Comparison of ENCODE assay signal across 8 cellular contexts in genomic region chr14:68792022-68792829, GRCh38. TPM values are rescaled to one million over a fixed set of nuclear protein-coding genes. Genes with fewer than 3 reads are reported as not detected.
DNase-seq lines count a peak whose midpoint lies in the region; ATAC-seq, FAIRE-seq and TF ChIP-seq lines count a peak whose summit lies in the region.

No MANE protein-coding gene starts in this region.

- intact Hi-C loops in K562 (cut with micrococcal nuclease) (loop anchor here (2.0 kb wide), 1 partner anchor 29 kb away; no protein-coding TSS in a partner anchor), testis (cut with DNase I; ENCODE audit: low total_unique reads) (loop anchor here (10.0 kb wide), 1 partner anchor 247 kb away; no protein-coding TSS in a partner anchor)

- 0% methylated on average over 21 of the region's 35 CpGs for WGBS in K562 (ENCODE audit: insufficient coverage, low coverage, missing lambda C conversion rate)
- under 1% methylated on average over 35 of the region's 35 CpGs for WGBS in liver
- WGBS in testis, 2 donors, result 0 to 1% methylated on average over 22 to 35 of the region's 35 CpGs

- peak overlapping the region; percentile 99 for H3K4me3 ChIP-seq in CD8-positive, alpha-beta memory T cell (ENCODE audit: low read length)
- H3K4me3 ChIP-seq in LNCaP clone FGC (ENCODE audit: low read depth, low read length) (peak overlapping the region; percentile 96), K562 (peak overlapping the region; percentile 74), liver (ENCODE audit: low read depth in 1 of 3, low read length in 3 of 3) (peak overlapping the region; percentile 64 to 95 (median 94)), testis (peak overlapping the region; percentile 81 to 92)

- peak overlapping the region; percentile 94 to 98 for H3K9ac ChIP-seq in K562 (ENCODE audit: insufficient read depth in 1 of 2, low read depth in 2 of 2, low read length in 2 of 2)
- H3K9ac ChIP-seq in liver (ENCODE audit: low read depth in 1 of 2, low read length in 2 of 2), result peak overlapping the region; percentile 98 to 100

- 0 out of 2 replicates have a peak, but pooled peaks cover 9% of the 10 kb centered on the region for H4K20me1 ChIP-seq in K562 (replicated peaks; ENCODE audit: control insufficient read depth, insufficient read depth, low read length)

- BruUV-seq in K562 (replicated peaks; lab: Mats Ljungman, UMichigan), result TSS peak; percentile 40

- peak in 3 of 5 donors; percentile 15 to 58 (median 28) for DNase-seq in CD8-positive, alpha-beta memory T cell
- DNase-seq in LNCaP clone FGC (ENCODE audit: low read depth) (no peak), K562 (ENCODE audit: extremely low read depth in 1 of 4, low spot score in 3 of 4) (peak in 3 of 4 experiments; percentile 26 to 34 (median 32)), testis (peak; percentile 15), NCI-H446 treated with DMSO at 0.1 percent for 48 hours (lab: John Stamatoyannopoulos, UW) (no peak), iPS-NIHi11 (ENCODE audit: low spot score) (no peak)

- in situ Hi-C loops in K562 (cut with MboI), result no loop called here

- peaks cover 70% of the 10 kb centered on the region for H3K79me2 ChIP-seq in K562 (ENCODE audit: control insufficient read depth, insufficient read depth, low read length)

- H3K36me3 ChIP-seq in CD8-positive, alpha-beta memory T cell (ENCODE audit: insufficient read depth, low read length), result peaks cover 16% of the 10 kb centered on the region
- H3K36me3 ChIP-seq in K562 (ENCODE audit: control insufficient read depth, insufficient read depth, low read length) (peaks cover 33% of the 10 kb centered on the region), liver (ENCODE audit: control insufficient read depth in 4 of 4, insufficient read depth in 3 of 4, low read depth in 1 of 4, low read length in 3 of 4) (peaks cover 0 to 11% (median 2%) of the 10 kb centered on the region in 4 donors), testis (ENCODE audit: low read depth, missing control alignments) (no peaks in the 10 kb centered on the region)

- no peak for TF ChIP-seq EP300 in K562 (IDR thresholded peaks at IDR 0.05; ENCODE audit: low read length)

- peak overlapping the region; percentile 89 for H3K4me2 ChIP-seq in K562 (ENCODE audit: insufficient read depth, low read length)

- H3K9me1 ChIP-seq in K562 (ENCODE audit: control insufficient read depth, insufficient read depth, low read length), result no peaks in the 10 kb centered on the region

- H3K36me3 Mint-ChIP-seq in CD8-positive, alpha-beta memory T cell, result peaks cover 24 to 80% (median 41%) of the 10 kb centered on the region in 3 donors

- no peak for FAIRE-seq in K562 (lab: Jason Lieb, UNC)

- peaks cover 0 to 21% of the 10 kb centered on the region in 2 donors for H3K27me3 Mint-ChIP-seq in CD8-positive, alpha-beta memory T cell

- H3K9me3 Mint-ChIP-seq in CD8-positive, alpha-beta memory T cell, result peaks cover 0 to 2% (median 0%) of the 10 kb centered on the region in 5 donors

- peaks cover 34% of the 10 kb centered on the region for H3K4me1 ChIP-seq in CD8-positive, alpha-beta memory T cell (ENCODE audit: insufficient read depth, low read length)
- peaks cover 25 to 50% of the 10 kb centered on the region in 2 experiments; a peak in 4 of 5 replicates for H3K4me1 ChIP-seq in K562 (replicated peaks in 1 of 2; ENCODE audit: control insufficient read depth in 2 of 2, insufficient read depth in 2 of 2, low read length in 2 of 2)
- peaks cover 2 to 17% (median 6%) of the 10 kb centered on the region in 4 donors for H3K4me1 ChIP-seq in liver (ENCODE audit: control insufficient read depth in 4 of 4, insufficient read depth in 4 of 4, low read length in 3 of 4)
- H3K4me1 ChIP-seq in testis, result peaks cover 14% of the 10 kb centered on the region

- H2AFZ ChIP-seq in K562 (ENCODE audit: low read depth, low read length), result 0 out of 2 replicates have a peak overlapping the region, but pooled peaks have one; percentile 78

- H3K27ac Mint-ChIP-seq in CD8-positive, alpha-beta memory T cell, result peak overlapping the region; percentile 96 to 100 (median 100)

- TF ChIP-seq CTCF in LNCaP clone FGC (IDR thresholded peaks at IDR 0.05; ENCODE audit: control insufficient read depth, extremely low read depth, insufficient read depth), result no peak
- TF ChIP-seq CTCF in K562 (IDR thresholded peaks at IDR 0.05 in 2 of 3, conservative IDR thresholded peaks at IDR 0.05 in 1 of 3; ENCODE audit: insufficient read depth in 2 of 3, low read depth in 1 of 3, low read length in 3 of 3), result no peak
- no peak for TF ChIP-seq CTCF in liver (IDR thresholded peaks at IDR 0.05; ENCODE audit: low read depth, low read length, missing input control)
- no peak for TF ChIP-seq CTCF in testis (IDR thresholded peaks at IDR 0.05)

- H3K4me3 Mint-ChIP-seq in CD8-positive, alpha-beta memory T cell, result peak overlapping the region; percentile 91 to 98 (median 97)

- peaks cover 45 to 54% (median 51%) of the 10 kb centered on the region in 3 donors for H3K4me1 Mint-ChIP-seq in CD8-positive, alpha-beta memory T cell

- TF ChIP-seq RAD21 in K562 (CRISPR knock-in tag; conservative IDR thresholded peaks at IDR 0.05 in 1 of 2, IDR thresholded peaks at IDR 0.05 in 1 of 2) (no peak), liver (IDR thresholded peaks at IDR 0.05) (no peak)

- CTCF ChIA-PET in CD8-positive, alpha-beta memory T cell (lab: Charles Lee), result interaction anchor here (0.8 to 9.5 kb wide), 8 partner anchors 11 to 858 kb away, joined by 3 to 282 read pairs (median 10); no protein-coding TSS in a partner anchor
- CTCF ChIA-PET in K562 (lab: Yijun Ruan, JAX; ENCODE audit: low intra/inter-chr PET ratio), result interaction anchor here (0.6 kb wide), 1 partner anchor 247 kb away, joined by 4 read pairs; no protein-coding TSS in a partner anchor

- ATAC-seq in K562 (no peak), GM18907 (IDR thresholded peaks at IDR 0.05; ENCODE audit: unreplicated experiment) (no peak)

- peak overlapping the region; percentile 99 for H3K27ac ChIP-seq in CD8-positive, alpha-beta memory T cell (ENCODE audit: low read depth, low read length)
- H3K27ac ChIP-seq in K562 (ENCODE audit: extremely low read depth, low read depth, low read length), result peak overlapping the region; percentile 100
- H3K27ac ChIP-seq in liver (ENCODE audit: low read depth in 1 of 2, low read length in 2 of 2), result peak overlapping the region; percentile 99 to 100
- peak overlapping the region; percentile 99 to 100 for H3K27ac ChIP-seq in testis

- TF ChIP-seq POLR2A in K562 (conservative IDR thresholded peaks at IDR 0.05), result no peak
- TF ChIP-seq POLR2A in testis (IDR thresholded peaks at IDR 0.05), result no peak

- POLR2A ChIA-PET in CD8-positive, alpha-beta memory T cell (lab: Charles Lee), result interaction anchor here (0.6 to 12.7 kb wide), 24 partner anchors 12 to 975 kb away, joined by 3 to 445 read pairs (median 6); partner anchors contain the start of genes ERH and SRSF5
- POLR2A ChIA-PET in K562 (lab: Yijun Ruan, JAX), result interaction anchor here (1.0 to 3.7 kb wide), 11 partner anchors 7 to 546 kb away, joined by 3 to 16 read pairs (median 3); no protein-coding TSS in a partner anchor

- no peaks in the 10 kb centered on the region for H3K27me3 ChIP-seq in CD8-positive, alpha-beta memory T cell (ENCODE audit: insufficient read depth, low read length, poor library complexity, severe bottlenecking)
- no peaks in the 10 kb centered on the region for H3K27me3 ChIP-seq in K562 (ENCODE audit: control insufficient read depth in 2 of 2, insufficient read depth in 2 of 2, low read length in 2 of 2)
- H3K27me3 ChIP-seq in liver (ENCODE audit: control insufficient read depth in 4 of 4, insufficient read depth in 4 of 4, low read length in 3 of 4), result no peaks in the 10 kb centered on the region
- H3K27me3 ChIP-seq in testis, result no peaks in the 10 kb centered on the region

- no peaks in the 10 kb centered on the region for H3K9me3 ChIP-seq in CD8-positive, alpha-beta memory T cell (ENCODE audit: low read length)
- H3K9me3 ChIP-seq in K562 (replicated peaks; ENCODE audit: control insufficient read depth, insufficient read depth, low read depth, low read length) (no peaks in the 10 kb centered on the region), liver (ENCODE audit: control insufficient read depth in 4 of 4, low read length in 3 of 4) (no peaks in the 10 kb centered on the region), testis (no peaks in the 10 kb centered on the region)

TF ChIP-seq in K562, 482 proteins besides CTCF, POLR2A, EP300 and RAD21 (continues in another document):
- TF ChIP-seq NONO (IDR thresholded peaks at IDR 0.05; ENCODE audit: low read depth in 2 of 2, low read length in 1 of 2) (no peak), POLR2H (tag; IDR thresholded peaks at IDR 0.05; ENCODE audit: low read depth) (no peak), POLR2G (IDR thresholded peaks at IDR 0.05; ENCODE audit: low read depth, low read length) (peak; percentile 59)

RNA-seq across cellular contexts. Expression of gene ZFP36L1, which starts 0.6 kb away (rescaled TPM):
- total RNA-seq in CD8-positive, alpha-beta memory T cell, result 100 to 1,000 TPM; 128 to 133 TPM
- polyA plus RNA-seq in CD8-positive, alpha-beta memory T cell, result 124 TPM
- 11.8 and 14.3 TPM in 2 replicates for total RNA-seq in K562 (2011; cell fraction: chromatin; rRNA removed; ENCODE audit: low replicate concordance)
- total RNA-seq in K562 (2011; cell fraction: nucleolus; rRNA removed), result 10.0 and 12.0 TPM in 2 replicates
- 10.0 and 20.1 TPM in 2 replicates for total RNA-seq in K562 (2011; cell fraction: nucleoplasm; rRNA removed)
- total RNA-seq in K562 (2014; rRNA removed) (5.3 and 6.2 TPM in 2 replicates), K562 (2014; rRNA removed; fragmentation: Illumina TruSeq; extraction: Trizol) (3.2 and 4.0 TPM in 2 replicates), K562 (2015; rRNA removed; fragmentation: Illumina TruSeq; extraction: Trizol) (3.7 and 3.8 TPM in 2 replicates), K562 (2021) (26.6 and 27.2 TPM in 2 replicates), liver (10 to 100 TPM; 25.0 to 58.2 TPM), testis (100 to 1,000 TPM; 176 to 301 TPM)
- polyA plus RNA-seq in K562 (2011; rRNA removed) (3.7 and 6.6 TPM in 2 replicates), K562 (2014; fragmentation: Illumina TruSeq; extraction: Trizol) (13.7 and 15.5 TPM in 2 replicates), K562 (2014; fragmentation: Nextera tagmentation; extraction: Ambion mirVana) (1 to 10 TPM; 1.3 to 3.2 TPM), K562 (2014; rRNA removed) (11.1 and 11.7 TPM in 2 replicates), liver (100 to 1,000 TPM in 1 of 2 donors, 10 to 100 TPM in 1; 80.8 to 170 TPM), testis (ENCODE audit: insufficient read depth, low read depth, low replicate concordance) (120 TPM)
- polyA plus RNA-seq in K562 (2011; cell fraction: cytosol; rRNA removed), result 10.0 and 19.9 TPM in 2 replicates
- polyA plus RNA-seq in K562 (2011; cell fraction: nucleus; rRNA removed), result 14.4 and 33.2 TPM in 2 replicates
- polyA plus RNA-seq in K562 (2012), result 9.5 and 18.5 TPM in 2 replicates
- polyA minus RNA-seq in K562 (2011; rRNA and poly(A)+ RNA removed), result 3.1 TPM in 2 replicates
- 15.1 and 34.9 TPM in 2 replicates for polyA minus RNA-seq in K562 (2011; cell fraction: cytosol; rRNA and poly(A)+ RNA removed)
- 9.0 and 10.3 TPM in 2 replicates for polyA minus RNA-seq in K562 (2011; cell fraction: nucleus; rRNA and poly(A)+ RNA removed)

Comparison
In these comparisons a context has a peak if more than half of its experiments do, and no peak if none do; other contexts are left out.
1. DNase-seq: peak in CD8-positive, alpha-beta memory T cell (3 of 5), K562 (3 of 4) and testis (single experiment); none in LNCaP clone FGC (single experiment), NCI-H446 treated with DMSO at 0.1 percent for 48 hours (single experiment) and iPS-NIHi11 (single experiment).
2. Peak in every context shown above with its lines, with median percentiles within 50 percentile points of each other: H3K27ac ChIP-seq and H3K4me3 ChIP-seq.